ENCODE assay signal across 1 cellular context in genomic region chr7:149838224-149838991, GRCh38.
TF ChIP-seq lines count a peak whose summit lies in the region.

TSS of gene ZNF862 (plus strand) at chr7:149838375. CDS start at chr7:149838612, 237 bp downstream.

TF ChIP-seq in HepG2, 621 proteins besides CTCF, POLR2A, EP300 and RAD21 (continued from another document and continues in another):
- TF ChIP-seq, protein P1, sequence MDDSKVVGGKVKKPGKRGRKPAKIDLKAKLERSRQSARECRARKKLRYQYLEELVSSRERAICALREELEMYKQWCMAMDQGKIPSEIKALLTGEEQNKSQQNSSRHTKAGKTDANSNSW (CRISPR knock-in tag; IDR thresholded peaks at IDR 0.05; ENCODE audit: borderline replicate concordance): no peak; the same call in 1 of the 2 replicates
- TF ChIP-seq PAX8 (CRISPR knock-in tag; IDR thresholded peaks at IDR 0.05; ENCODE audit: borderline replicate concordance): no peak
- TF ChIP-seq SSRP1 (CRISPR knock-in tag; IDR thresholded peaks at IDR 0.05): no peak
- peak; percentile 100 for TF ChIP-seq THAP11 (CRISPR knock-in tag; IDR thresholded peaks at IDR 0.05)
- TF ChIP-seq, protein P2, sequence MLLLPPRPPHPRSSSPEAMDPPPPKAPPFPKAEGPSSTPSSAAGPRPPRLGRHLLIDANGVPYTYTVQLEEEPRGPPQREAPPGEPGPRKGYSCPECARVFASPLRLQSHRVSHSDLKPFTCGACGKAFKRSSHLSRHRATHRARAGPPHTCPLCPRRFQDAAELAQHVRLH (CRISPR knock-in tag; IDR thresholded peaks at IDR 0.05; ENCODE audit: borderline replicate concordance, low read depth): 0 out of 2 replicates have a peak, but pooled peaks have one; percentile 43
- no peak for TF ChIP-seq MBD4 (IDR thresholded peaks at IDR 0.05; ENCODE audit: borderline replicate concordance, low read length)
- no peak for TF ChIP-seq NFE2L2 (IDR thresholded peaks at IDR 0.05; ENCODE audit: low read length)
- TF ChIP-seq ZFP36 (IDR thresholded peaks at IDR 0.05; ENCODE audit: borderline replicate concordance, low read depth, low read length, partially characterized antibody): no peak
- TF ChIP-seq, protein P3, sequence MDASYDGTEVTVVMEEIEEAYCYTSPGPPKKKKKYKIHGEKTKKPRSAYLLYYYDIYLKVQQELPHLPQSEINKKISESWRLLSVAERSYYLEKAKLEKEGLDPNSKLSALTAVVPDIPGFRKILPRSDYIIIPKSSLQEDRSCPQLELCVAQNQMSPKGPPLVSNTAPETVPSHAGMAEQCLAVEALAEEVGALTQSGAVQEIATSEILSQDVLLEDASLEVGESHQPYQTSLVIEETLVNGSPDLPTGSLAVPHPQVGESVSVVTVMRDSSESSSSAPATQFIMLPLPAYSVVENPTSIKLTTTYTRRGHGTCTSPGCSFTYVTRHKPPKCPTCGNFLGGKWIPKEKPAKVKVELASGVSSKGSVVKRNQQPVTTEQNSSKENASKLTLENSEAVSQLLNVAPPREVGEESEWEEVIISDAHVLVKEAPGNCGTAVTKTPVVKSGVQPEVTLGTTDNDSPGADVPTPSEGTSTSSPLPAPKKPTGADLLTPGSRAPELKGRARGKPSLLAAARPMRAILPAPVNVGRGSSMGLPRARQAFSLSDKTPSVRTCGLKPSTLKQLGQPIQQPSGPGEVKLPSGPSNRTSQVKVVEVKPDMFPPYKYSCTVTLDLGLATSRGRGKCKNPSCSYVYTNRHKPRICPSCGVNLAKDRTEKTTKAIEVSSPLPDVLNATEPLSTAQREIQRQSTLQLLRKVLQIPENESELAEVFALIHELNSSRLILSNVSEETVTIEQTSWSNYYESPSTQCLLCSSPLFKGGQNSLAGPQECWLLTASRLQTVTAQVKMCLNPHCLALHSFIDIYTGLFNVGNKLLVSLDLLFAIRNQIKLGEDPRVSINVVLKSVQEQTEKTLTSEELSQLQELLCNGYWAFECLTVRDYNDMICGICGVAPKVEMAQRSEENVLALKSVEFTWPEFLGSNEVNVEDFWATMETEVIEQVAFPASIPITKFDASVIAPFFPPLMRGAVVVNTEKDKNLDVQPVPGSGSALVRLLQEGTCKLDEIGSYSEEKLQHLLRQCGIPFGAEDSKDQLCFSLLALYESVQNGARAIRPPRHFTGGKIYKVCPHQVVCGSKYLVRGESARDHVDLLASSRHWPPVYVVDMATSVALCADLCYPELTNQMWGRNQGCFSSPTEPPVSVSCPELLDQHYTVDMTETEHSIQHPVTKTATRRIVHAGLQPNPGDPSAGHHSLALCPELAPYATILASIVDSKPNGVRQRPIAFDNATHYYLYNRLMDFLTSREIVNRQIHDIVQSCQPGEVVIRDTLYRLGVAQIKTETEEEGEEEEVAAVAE (CRISPR knock-in tag; IDR thresholded peaks at IDR 0.05; ENCODE audit: borderline replicate concordance): peak; percentile 98
- TF ChIP-seq ZNF674 (CRISPR knock-in tag; IDR thresholded peaks at IDR 0.05; ENCODE audit: low read depth): no peak
- TF ChIP-seq ZNF713 (CRISPR knock-in tag; IDR thresholded peaks at IDR 0.05): no peak
- TF ChIP-seq ELF1 (CRISPR knock-in tag; IDR thresholded peaks at IDR 0.05): peak; percentile 76
- TF ChIP-seq THYN1 (CRISPR knock-in tag; IDR thresholded peaks at IDR 0.05; ENCODE audit: borderline replicate concordance, low read depth): no peak
- TF ChIP-seq ZMAT3 (CRISPR knock-in tag; conservative IDR thresholded peaks at IDR 0.05): 0 out of 2 replicates have a peak, but pooled peaks have one; percentile 64
- TF ChIP-seq, protein P4, sequence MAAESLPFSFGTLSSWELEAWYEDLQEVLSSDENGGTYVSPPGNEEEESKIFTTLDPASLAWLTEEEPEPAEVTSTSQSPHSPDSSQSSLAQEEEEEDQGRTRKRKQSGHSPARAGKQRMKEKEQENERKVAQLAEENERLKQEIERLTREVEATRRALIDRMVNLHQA (CRISPR knock-in tag; IDR thresholded peaks at IDR 0.05): no peak
- no peak for TF ChIP-seq ARID2 (CRISPR knock-in tag; IDR thresholded peaks at IDR 0.05; ENCODE audit: borderline replicate concordance)
- no peak for TF ChIP-seq ZNF333 (CRISPR knock-in tag; IDR thresholded peaks at IDR 0.05; ENCODE audit: borderline replicate concordance)
- TF ChIP-seq GABPA (IDR thresholded peaks at IDR 0.05; ENCODE audit: low read depth, low read length): no peak
- TF ChIP-seq GABPA (CRISPR knock-in tag; IDR thresholded peaks at IDR 0.05; ENCODE audit: low read depth): peak; percentile 63
- TF ChIP-seq RORA (CRISPR knock-in tag; IDR thresholded peaks at IDR 0.05): no peak
- TF ChIP-seq CBX1 (IDR thresholded peaks at IDR 0.05; ENCODE audit: low read depth): peak; percentile 72
- TF ChIP-seq GLI4 (CRISPR knock-in tag; IDR thresholded peaks at IDR 0.05; ENCODE audit: borderline replicate concordance): peak; percentile 58; the same call in 1 of the 2 replicates
- TF ChIP-seq TSC22D2 (CRISPR knock-in tag; IDR thresholded peaks at IDR 0.05; ENCODE audit: borderline replicate concordance): no peak
- TF ChIP-seq ZFP36L2 (CRISPR knock-in tag; IDR thresholded peaks at IDR 0.05): no peak
- no peak for TF ChIP-seq ZNF572 (CRISPR knock-in tag; IDR thresholded peaks at IDR 0.05)
- no peak for TF ChIP-seq ZUFSP (CRISPR knock-in tag; IDR thresholded peaks at IDR 0.05; ENCODE audit: borderline replicate concordance)
- TF ChIP-seq ZNF652 (CRISPR knock-in tag; IDR thresholded peaks at IDR 0.05; ENCODE audit: borderline replicate concordance, low read depth): no peak
- no peak for TF ChIP-seq HMG20B (CRISPR knock-in tag; conservative IDR thresholded peaks at IDR 0.05)
- TF ChIP-seq NPAS2 (CRISPR knock-in tag; IDR thresholded peaks at IDR 0.05; ENCODE audit: borderline replicate concordance): no peak
- no peak for TF ChIP-seq ZNF891 (CRISPR knock-in tag; IDR thresholded peaks at IDR 0.05)
- TF ChIP-seq, protein P5, sequence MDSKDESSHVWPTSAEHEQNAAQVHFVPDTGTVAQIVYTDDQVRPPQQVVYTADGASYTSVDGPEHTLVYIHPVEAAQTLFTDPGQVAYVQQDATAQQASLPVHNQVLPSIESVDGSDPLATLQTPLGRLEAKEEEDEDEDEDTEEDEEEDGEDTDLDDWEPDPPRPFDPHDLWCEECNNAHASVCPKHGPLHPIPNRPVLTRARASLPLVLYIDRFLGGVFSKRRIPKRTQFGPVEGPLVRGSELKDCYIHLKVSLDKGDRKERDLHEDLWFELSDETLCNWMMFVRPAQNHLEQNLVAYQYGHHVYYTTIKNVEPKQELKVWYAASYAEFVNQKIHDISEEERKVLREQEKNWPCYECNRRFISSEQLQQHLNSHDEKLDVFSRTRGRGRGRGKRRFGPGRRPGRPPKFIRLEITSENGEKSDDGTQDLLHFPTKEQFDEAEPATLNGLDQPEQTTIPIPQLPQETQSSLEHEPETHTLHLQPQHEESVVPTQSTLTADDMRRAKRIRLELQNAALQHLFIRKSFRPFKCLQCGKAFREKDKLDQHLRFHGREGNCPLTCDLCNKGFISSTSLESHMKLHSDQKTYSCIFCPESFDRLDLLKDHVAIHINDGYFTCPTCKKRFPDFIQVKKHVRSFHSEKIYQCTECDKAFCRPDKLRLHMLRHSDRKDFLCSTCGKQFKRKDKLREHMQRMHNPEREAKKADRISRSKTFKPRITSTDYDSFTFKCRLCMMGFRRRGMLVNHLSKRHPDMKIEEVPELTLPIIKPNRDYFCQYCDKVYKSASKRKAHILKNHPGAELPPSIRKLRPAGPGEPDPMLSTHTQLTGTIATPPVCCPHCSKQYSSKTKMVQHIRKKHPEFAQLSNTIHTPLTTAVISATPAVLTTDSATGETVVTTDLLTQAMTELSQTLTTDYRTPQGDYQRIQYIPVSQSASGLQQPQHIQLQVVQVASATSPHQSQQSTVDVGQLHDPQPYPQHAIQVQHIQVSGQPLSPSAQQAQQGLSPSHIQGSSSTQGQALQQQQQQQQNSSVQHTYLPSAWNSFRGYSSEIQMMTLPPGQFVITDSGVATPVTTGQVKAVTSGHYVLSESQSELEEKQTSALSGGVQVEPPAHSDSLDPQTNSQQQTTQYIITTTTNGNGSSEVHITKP (CRISPR knock-in tag; IDR thresholded peaks at IDR 0.05; ENCODE audit: low read depth): no peak
- no peak for TF ChIP-seq SKI (IDR thresholded peaks at IDR 0.05; ENCODE audit: partially characterized antibody)
- TF ChIP-seq MEIS2 (CRISPR knock-in tag; IDR thresholded peaks at IDR 0.05): no peak; the same call in 1 of the 2 replicates
- TF ChIP-seq, protein P6, sequence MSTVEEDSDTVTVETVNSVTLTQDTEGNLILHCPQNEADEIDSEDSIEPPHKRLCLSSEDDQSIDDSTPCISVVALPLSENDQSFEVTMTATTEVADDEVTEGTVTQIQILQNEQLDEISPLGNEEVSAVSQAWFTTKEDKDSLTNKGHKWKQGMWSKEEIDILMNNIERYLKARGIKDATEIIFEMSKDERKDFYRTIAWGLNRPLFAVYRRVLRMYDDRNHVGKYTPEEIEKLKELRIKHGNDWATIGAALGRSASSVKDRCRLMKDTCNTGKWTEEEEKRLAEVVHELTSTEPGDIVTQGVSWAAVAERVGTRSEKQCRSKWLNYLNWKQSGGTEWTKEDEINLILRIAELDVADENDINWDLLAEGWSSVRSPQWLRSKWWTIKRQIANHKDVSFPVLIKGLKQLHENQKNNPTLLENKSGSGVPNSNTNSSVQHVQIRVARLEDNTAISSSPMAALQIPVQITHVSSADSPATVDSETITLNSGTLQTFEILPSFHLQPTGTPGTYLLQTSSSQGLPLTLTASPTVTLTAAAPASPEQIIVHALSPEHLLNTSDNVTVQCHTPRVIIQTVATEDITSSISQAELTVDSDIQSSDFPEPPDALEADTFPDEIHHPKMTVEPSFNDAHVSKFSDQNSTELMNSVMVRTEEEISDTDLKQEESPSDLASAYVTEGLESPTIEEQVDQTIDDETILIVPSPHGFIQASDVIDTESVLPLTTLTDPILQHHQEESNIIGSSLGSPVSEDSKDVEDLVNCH (CRISPR knock-in tag; IDR thresholded peaks at IDR 0.05): no peak
- TF ChIP-seq NFKBIZ (CRISPR knock-in tag; IDR thresholded peaks at IDR 0.05): no peak
- TF ChIP-seq, protein P7, sequence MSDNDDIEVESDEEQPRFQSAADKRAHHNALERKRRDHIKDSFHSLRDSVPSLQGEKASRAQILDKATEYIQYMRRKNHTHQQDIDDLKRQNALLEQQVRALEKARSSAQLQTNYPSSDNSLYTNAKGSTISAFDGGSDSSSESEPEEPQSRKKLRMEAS (IDR thresholded peaks at IDR 0.05): peak; percentile 45; the same call in 1 of the 2 replicates
- TF ChIP-seq THAP7 (CRISPR knock-in tag; IDR thresholded peaks at IDR 0.05): no peak
- TF ChIP-seq ZNF841 (CRISPR knock-in tag; IDR thresholded peaks at IDR 0.05; ENCODE audit: borderline replicate concordance): no peak
- peak; percentile 50 for TF ChIP-seq HNRNPK (IDR thresholded peaks at IDR 0.05; ENCODE audit: low read depth, low read length, poor library complexity, severe bottlenecking)
- no peak for TF ChIP-seq MBNL3 (CRISPR knock-in tag; conservative IDR thresholded peaks at IDR 0.05)
- no peak for TF ChIP-seq IRF1 (CRISPR knock-in tag; IDR thresholded peaks at IDR 0.05; ENCODE audit: low read depth)
- peak; percentile 88 for TF ChIP-seq POLR2G (IDR thresholded peaks at IDR 0.05; ENCODE audit: low read depth, low read length)
- TF ChIP-seq PPARG (CRISPR knock-in tag; conservative IDR thresholded peaks at IDR 0.05): no peak
- TF ChIP-seq, protein P8, sequence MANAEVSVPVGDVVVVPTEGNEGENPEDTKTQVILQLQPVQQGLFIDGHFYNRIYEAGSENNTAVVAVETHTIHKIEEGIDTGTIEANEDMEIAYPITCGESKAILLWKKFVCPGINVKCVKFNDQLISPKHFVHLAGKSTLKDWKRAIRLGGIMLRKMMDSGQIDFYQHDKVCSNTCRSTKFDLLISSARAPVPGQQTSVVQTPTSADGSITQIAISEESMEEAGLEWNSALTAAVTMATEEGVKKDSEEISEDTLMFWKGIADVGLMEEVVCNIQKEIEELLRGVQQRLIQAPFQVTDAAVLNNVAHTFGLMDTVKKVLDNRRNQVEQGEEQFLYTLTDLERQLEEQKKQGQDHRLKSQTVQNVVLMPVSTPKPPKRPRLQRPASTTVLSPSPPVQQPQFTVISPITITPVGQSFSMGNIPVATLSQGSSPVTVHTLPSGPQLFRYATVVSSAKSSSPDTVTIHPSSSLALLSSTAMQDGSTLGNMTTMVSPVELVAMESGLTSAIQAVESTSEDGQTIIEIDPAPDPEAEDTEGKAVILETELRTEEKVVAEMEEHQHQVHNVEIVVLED (CRISPR knock-in tag; IDR thresholded peaks at IDR 0.05; ENCODE audit: borderline replicate concordance): peak; percentile 93
- TF ChIP-seq MED13 (CRISPR knock-in tag; IDR thresholded peaks at IDR 0.05): no peak
- no peak for TF ChIP-seq FOXK2 (IDR thresholded peaks at IDR 0.05)
- no peak; the same call in 1 of the 2 replicates for TF ChIP-seq SP140L (CRISPR knock-in tag; IDR thresholded peaks at IDR 0.05; ENCODE audit: borderline replicate concordance)
- TF ChIP-seq ARNT (IDR thresholded peaks at IDR 0.05): no peak
- no peak for TF ChIP-seq AHR (CRISPR knock-in tag; IDR thresholded peaks at IDR 0.05)
- TF ChIP-seq HMG20A (CRISPR knock-in tag; IDR thresholded peaks at IDR 0.05; ENCODE audit: borderline replicate concordance): no peak
- TF ChIP-seq ZNF879 (CRISPR knock-in tag; IDR thresholded peaks at IDR 0.05): no peak
- no peak; the same call in 1 of the 2 replicates for TF ChIP-seq NAIF1 (CRISPR knock-in tag; IDR thresholded peaks at IDR 0.05; ENCODE audit: borderline replicate concordance)
- TF ChIP-seq NCOA1 (CRISPR knock-in tag; IDR thresholded peaks at IDR 0.05): peak; percentile 88; the same call in 1 of the 2 replicates
- peak; percentile 31; the same call in 1 of the 2 replicates for TF ChIP-seq RFXANK (CRISPR knock-in tag; IDR thresholded peaks at IDR 0.05)
- peak; percentile 66 for TF ChIP-seq SUZ12 (IDR thresholded peaks at IDR 0.05; ENCODE audit: low read depth, low read length)
- no peak for TF ChIP-seq SOX6 (IDR thresholded peaks at IDR 0.05)
- peak; percentile 72 for TF ChIP-seq SOX6 (CRISPR knock-in tag; IDR thresholded peaks at IDR 0.05)
